ENCODE assay signal across 8 cellular contexts in the genomic region with DNA sequence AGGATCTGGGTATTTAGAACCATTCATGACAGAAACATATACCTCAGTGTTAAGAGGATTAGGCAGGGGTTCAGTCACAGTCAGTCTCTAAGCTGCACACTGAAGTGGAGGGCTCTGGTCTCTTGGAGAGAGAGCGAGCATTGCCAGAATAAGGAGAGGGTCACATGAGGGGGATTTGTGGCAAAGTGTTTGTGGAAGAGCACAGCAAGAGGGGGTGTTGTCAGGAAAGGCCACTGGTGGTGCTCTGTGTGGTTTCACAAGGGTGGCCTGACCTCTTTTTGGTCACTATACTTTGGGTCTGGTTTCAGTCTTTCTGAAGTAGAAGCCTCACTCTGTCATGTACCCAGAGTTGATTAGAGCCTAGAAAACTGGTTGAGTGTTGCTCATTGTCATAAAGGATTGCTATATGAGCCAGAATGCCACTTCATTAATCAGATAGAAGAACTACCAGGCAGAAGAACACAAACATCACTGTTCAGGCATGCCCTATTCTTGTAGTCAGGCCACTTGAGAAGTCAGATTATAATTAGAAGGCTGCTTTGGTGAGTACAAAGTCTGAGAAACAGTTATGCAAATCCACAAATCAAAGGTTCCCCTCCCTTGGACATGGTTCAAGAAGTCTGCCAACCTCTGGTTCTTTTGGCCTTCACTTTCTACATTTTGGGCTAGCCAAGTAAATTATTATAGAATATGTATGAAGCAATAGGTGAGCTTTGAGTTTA. TPM values are rescaled to one million over a fixed set of nuclear protein-coding genes. Genes with fewer than 3 reads are reported as not detected.
DNase-seq lines count a peak whose midpoint lies in the region; ATAC-seq and TF ChIP-seq lines count a peak whose summit lies in the region.

No MANE protein-coding gene starts in this region.

- H3K9ac ChIP-seq in SU-DHL-6 (ENCODE audit: low read length): peak overlapping the region; percentile 56

- peaks cover 38% of the 10 kb centered on the region for H3F3A ChIP-seq in SU-DHL-6 (ENCODE audit: insufficient read depth)

- peak; percentile 91 for ATAC-seq in HG02943 (IDR thresholded peaks at IDR 0.05; ENCODE audit: low read depth, unreplicated experiment)
- ATAC-seq in gastrocnemius medialis: peak; percentile 63 to 70

- H3K9me3 ChIP-seq in SU-DHL-6 (ENCODE audit: insufficient read depth, low read length): no peaks in the 10 kb centered on the region
- H3K9me3 ChIP-seq in gastrocnemius medialis: no peaks in the 10 kb centered on the region

- peak; percentile 13 for DNase-seq in GM19238 (ENCODE audit: insufficient read length, low spot score)
- no peak for DNase-seq in gastrocnemius medialis
- no peak for DNase-seq in NCI-H748 (lab: John Stamatoyannopoulos, UW; ENCODE audit: unreplicated experiment)
- DNase-seq in cortex of kidney (lab: John Stamatoyannopoulos, UW): no peak
- no peak for DNase-seq in activated CD8-positive, alpha-beta memory T cell treated with anti-CD3 and anti-CD28 coated beads, Interleukin-2, amount 50 U/mL, for 48 hours
- DNase-seq in MV-4-11 (lab: John Stamatoyannopoulos, UW): no peak

- in situ Hi-C loops in gastrocnemius medialis (cut with MboI; ENCODE audit: low sequenced_read_pairs in 4 of 4): loop anchor here in 1 of 4 donors (5.0 kb wide), 1 partner anchor 58 kb away; a partner anchor contains a TSS

- H3K27me3 ChIP-seq in SU-DHL-6 (ENCODE audit: low read length) (no peaks in the 10 kb centered on the region), gastrocnemius medialis (no peaks in the 10 kb centered on the region)

- H3K27ac ChIP-seq in SU-DHL-6 (ENCODE audit: low read depth, low read length) (peak overlapping the region; percentile 92), gastrocnemius medialis (peak overlapping the region; percentile 47 to 72 (median 60))

- intact Hi-C loops in gastrocnemius medialis (cut with DNase I; ENCODE audit: low total_unique reads): no loop called here

- no peaks in the 10 kb centered on the region for H3K9me2 ChIP-seq in SU-DHL-6 (replicated peaks; ENCODE audit: insufficient read depth, low read length)

- no peak overlapping the region for H2AFZ ChIP-seq in SU-DHL-6 (ENCODE audit: low read depth, low read length, severe bottlenecking)

- peak overlapping the region; percentile 27 for H3K4me3 ChIP-seq in SU-DHL-6 (ENCODE audit: insufficient read depth, low read length, poor library complexity, severe bottlenecking)
- no peak overlapping the region for H3K4me3 ChIP-seq in gastrocnemius medialis

- H4K20me1 ChIP-seq in SU-DHL-6 (ENCODE audit: low read depth, low read length): no peaks in the 10 kb centered on the region

- TF ChIP-seq POLR2A in gastrocnemius medialis (IDR thresholded peaks at IDR 0.05): no peak

- TF ChIP-seq CTCF in SU-DHL-6 (IDR thresholded peaks at IDR 0.05; ENCODE audit: insufficient read depth, low read length, poor library complexity, severe bottlenecking) (no peak), gastrocnemius medialis (IDR thresholded peaks at IDR 0.05 in 4 of 5, conservative IDR thresholded peaks at IDR 0.05 in 1 of 5) (no peak)

- H3K36me3 ChIP-seq in SU-DHL-6 (ENCODE audit: low read length) (peaks cover 15% of the 10 kb centered on the region; the same call in 1 of the 2 replicates), gastrocnemius medialis (peaks cover 0 to 34% of the 10 kb centered on the region in 2 donors)

- peaks cover 33% of the 10 kb centered on the region; the same call in 1 of the 2 replicates for H3K79me2 ChIP-seq in SU-DHL-6 (ENCODE audit: insufficient read depth, low read length)

- H3K4me1 ChIP-seq in gastrocnemius medialis: peaks cover 38 to 40% of the 10 kb centered on the region in 2 donors

- peak overlapping the region; percentile 90 for H3K4me2 ChIP-seq in SU-DHL-6 (ENCODE audit: low read depth, low read length, poor library complexity, severe bottlenecking)

RNA-seq across cellular contexts. Expression of a gene that starts 8.4 kb away (rescaled TPM):
- 10 to 100 TPM in 3 of 4 donors, 1 to 10 TPM in 1; 9.3 to 47.0 (median 21.4) TPM for total RNA-seq in gastrocnemius medialis

RNA-seq across cellular contexts. Expression of a gene that starts 30.2 kb away (rescaled TPM):
- total RNA-seq in gastrocnemius medialis: 1 to 10 TPM in 3 of 4 donors, under 1 TPM in 1; 0.93 to 6.6 (median 3.2) TPM

RNA-seq across cellular contexts. Expression of a gene that starts 30.6 kb away (rescaled TPM):
- total RNA-seq in gastrocnemius medialis: 10 to 100 TPM in 2 of 4 donors, 1 to 10 TPM in 2; 6.5 to 26.4 (median 9.1) TPM
